ENCODE assay signal across 8 cellular contexts in the genomic region with DNA sequence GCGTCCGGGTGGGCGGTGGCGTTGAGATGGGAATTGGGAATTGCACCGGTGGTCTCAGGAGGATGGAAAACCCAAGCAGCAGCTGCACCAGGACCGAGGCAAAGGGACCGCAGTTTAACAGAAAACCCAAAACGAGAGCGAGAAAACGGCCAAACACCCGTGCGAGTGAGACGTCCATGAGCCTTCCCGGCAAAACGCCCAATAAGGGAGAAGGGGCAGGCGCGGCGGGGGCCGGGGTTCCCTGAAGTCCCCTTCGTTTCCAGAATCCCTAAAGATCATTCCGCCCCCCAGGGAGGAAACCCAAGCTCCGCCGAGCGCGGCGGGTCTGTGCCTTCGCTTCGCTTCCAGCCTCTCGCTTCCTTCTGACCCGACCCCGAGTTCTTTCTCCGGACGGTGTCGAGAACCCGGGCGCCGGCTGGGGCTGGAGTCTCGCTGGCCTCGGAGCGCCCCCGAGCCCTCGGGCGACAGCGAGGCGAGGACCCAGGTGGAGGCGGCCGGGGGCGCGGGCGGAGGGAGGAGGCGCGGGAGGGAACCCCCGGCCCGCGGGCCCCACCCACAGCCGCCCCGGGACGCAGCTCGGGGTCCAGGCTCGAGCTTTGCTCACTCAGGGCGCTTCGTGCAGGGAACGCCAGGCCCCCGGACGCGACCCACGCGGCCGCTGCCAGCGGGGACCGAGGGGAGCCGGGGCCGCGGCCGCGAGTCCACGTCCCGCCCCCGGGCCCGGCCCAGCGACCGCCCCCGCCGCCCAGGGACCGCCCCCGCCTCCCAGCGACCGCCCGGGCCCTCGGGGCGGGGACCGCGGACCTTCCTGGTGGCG. TPM values are rescaled to one million over a fixed set of nuclear protein-coding genes. Genes with fewer than 3 reads are reported as not detected.
DNase-seq lines count a peak whose midpoint lies in the region; ATAC-seq, FAIRE-seq and TF ChIP-seq lines count a peak whose summit lies in the region.

A gene (plus strand): TSS at position 799 of the 817 bp plus-strand sequence. CDS start 691 bp downstream, outside the sequence.

- TSS peak; percentile 64 for BruUV-seq in K562 (replicated peaks; lab: Mats Ljungman, UMichigan)

- peaks cover 13 to 88% of the 10 kb centered on the region in 2 experiments; a peak in 4 of 5 replicates for H3K4me1 ChIP-seq in K562 (replicated peaks in 1 of 2; ENCODE audit: control insufficient read depth in 2 of 2, insufficient read depth in 2 of 2, low read length in 2 of 2)
- peaks cover 12% of the 10 kb centered on the region for H3K4me1 ChIP-seq in iPS-18a (ENCODE audit: control insufficient read depth, low read depth, low read length)
- H3K4me1 ChIP-seq in skeletal muscle tissue (ENCODE audit: control insufficient read depth in 3 of 3, insufficient read depth in 3 of 3, low read length in 3 of 3), result peaks cover 0 to 19% (median 13%) of the 10 kb centered on the region in 3 donors

- no peaks in the 10 kb centered on the region for H4K20me1 ChIP-seq in K562 (replicated peaks; ENCODE audit: control insufficient read depth, insufficient read depth, low read length)

- H3K27ac ChIP-seq in K562 (ENCODE audit: extremely low read depth, low read depth, low read length), result peak within 1 kb of the TSS; percentile 85
- no peak within 1 kb of the TSS for H3K27ac ChIP-seq in iPS-18a (ENCODE audit: low read length)
- no peak within 1 kb of the TSS for H3K27ac ChIP-seq in skeletal muscle tissue (ENCODE audit: low read depth, low read length)

- TF ChIP-seq EP300 in K562 (IDR thresholded peaks at IDR 0.05; ENCODE audit: low read length), result no peak

- no peak for TF ChIP-seq RAD21 in K562 (CRISPR knock-in tag; conservative IDR thresholded peaks at IDR 0.05 in 1 of 2, IDR thresholded peaks at IDR 0.05 in 1 of 2)

- peak within 1 kb of the TSS; percentile 27 for H2AFZ ChIP-seq in K562 (ENCODE audit: low read depth, low read length)

- peak; percentile 67; the same call in 1 of the 2 replicates for TF ChIP-seq POLR2A in K562 (conservative IDR thresholded peaks at IDR 0.05)

- in situ Hi-C loops in K562 (cut with MboI), result no loop called here

- peak; percentile 68 for ATAC-seq in HG03432 (IDR thresholded peaks at IDR 0.05; ENCODE audit: unreplicated experiment)
- ATAC-seq in T-cell (replicated peaks in 1 of 4), result peak; percentile 24 to 64 (median 46)
- peak; percentile 90 for ATAC-seq in K562
- no peak for ATAC-seq in HG03565 (IDR thresholded peaks at IDR 0.05; ENCODE audit: unreplicated experiment)

- peaks cover 39% of the 10 kb centered on the region; the same call in 2 of the 3 replicates for H3K36me3 ChIP-seq in K562 (ENCODE audit: control insufficient read depth, insufficient read depth, low read length)
- H3K36me3 ChIP-seq in iPS-18a (ENCODE audit: control insufficient read depth, low read depth, low read length), result peaks cover 13% of the 10 kb centered on the region
- H3K36me3 ChIP-seq in skeletal muscle tissue (ENCODE audit: control insufficient read depth in 3 of 3, insufficient read depth in 3 of 3, low read length in 3 of 3), result no peaks in the 10 kb centered on the region

- H3K9me3 ChIP-seq in K562 (replicated peaks; ENCODE audit: control insufficient read depth, insufficient read depth, low read depth, low read length) (no peaks in the 10 kb centered on the region), iPS-18a (ENCODE audit: control insufficient read depth, low read depth, low read length) (no peaks in the 10 kb centered on the region), skeletal muscle tissue (ENCODE audit: control insufficient read depth in 3 of 3, low read length in 3 of 3) (no peaks in the 10 kb centered on the region)

- H3K9me3 Mint-ChIP-seq in T-cell, result no peaks in the 10 kb centered on the region

- FAIRE-seq in K562 (lab: Jason Lieb, UNC), result no peak

- POLR2A ChIA-PET in T-cell (lab: Charles Lee) (interaction anchor here (0.9 to 1.1 kb wide), 2 partner anchors 17 to 20 kb away, joined by 3 read pairs; no protein-coding TSS in a partner anchor), K562 (lab: Yijun Ruan, JAX) (interaction anchor here (0.8 to 1.4 kb wide), 5 partner anchors 9 to 82 kb away, joined by 3 to 4 read pairs (median 3); a partner anchor contains a TSS)

- peaks cover 37% of the 10 kb centered on the region for H3K79me2 ChIP-seq in K562 (ENCODE audit: control insufficient read depth, insufficient read depth, low read length)

- peaks cover 2% of the 10 kb centered on the region for H3K36me3 Mint-ChIP-seq in T-cell

- H3K4me1 Mint-ChIP-seq in T-cell, result peaks cover 31 to 52% (median 37%) of the 10 kb centered on the region in 3 donors

- peak within 1 kb of the TSS; percentile 85 for H3K4me2 ChIP-seq in K562 (ENCODE audit: insufficient read depth, low read length)

- H3K4me3 Mint-ChIP-seq in T-cell, result peak within 1 kb of the TSS; percentile 92 to 99 (median 99)

- no peaks in the 10 kb centered on the region for H3K27me3 Mint-ChIP-seq in T-cell

- TF ChIP-seq CTCF in K562 (IDR thresholded peaks at IDR 0.05 in 2 of 3, conservative IDR thresholded peaks at IDR 0.05 in 1 of 3; ENCODE audit: insufficient read depth in 2 of 3, low read depth in 1 of 3, low read length in 3 of 3), result no peak

- H3K9ac ChIP-seq in K562 (ENCODE audit: insufficient read depth in 1 of 2, low read depth in 2 of 2, low read length in 2 of 2) (peak within 1 kb of the TSS; percentile 87 to 99), iPS-18a (ENCODE audit: low read length) (no peak within 1 kb of the TSS), skeletal muscle tissue (ENCODE audit: low read depth in 1 of 3, low read length in 3 of 3) (peak within 1 kb of the TSS; percentile 33 to 64 (median 38))

- peak within 1 kb of the TSS; percentile 96 to 99 for H3K27ac Mint-ChIP-seq in T-cell

- peak within 1 kb of the TSS; percentile 58 for H3K4me3 ChIP-seq in K562
- H3K4me3 ChIP-seq in iPS-18a (ENCODE audit: low read length), result peak within 1 kb of the TSS; percentile 63
- H3K4me3 ChIP-seq in skeletal muscle tissue (ENCODE audit: low read length in 3 of 3), result peak within 1 kb of the TSS; percentile 52 to 61 (median 60)

- peak; percentile 54 for DNase-seq in activated naive CD4-positive, alpha-beta T cell treated with Interleukin-2 at 50 U/mL for 16 hours
- no peak for DNase-seq in activated naive CD4-positive, alpha-beta T cell treated with anti-CD3 and anti-CD28 coated beads, Interleukin-2, amount 50 U/mL, for 16 hours
- DNase-seq in T-cell (peak in 12 of 34 experiments; percentile 23 to 65 (median 51)), K562 (ENCODE audit: extremely low read depth in 1 of 4, low spot score in 3 of 4) (peak in 2 of 4 experiments; percentile 86 to 96)

- H3K9me1 ChIP-seq in K562 (ENCODE audit: control insufficient read depth, insufficient read depth, low read length), result no peaks in the 10 kb centered on the region

- WGBS in K562 (ENCODE audit: insufficient coverage, low coverage, missing lambda C conversion rate), result under 1% methylated on average over 41 of the region's 94 CpGs

- CTCF ChIA-PET in T-cell (lab: Charles Lee), result interaction anchor here in 1 of 2 donors (0.8 to 3.9 kb wide), 3 partner anchors 38 to 275 kb away, joined by 3 to 17 read pairs (median 4); a partner anchor contains a TSS
- CTCF ChIA-PET in K562 (lab: Yijun Ruan, JAX; ENCODE audit: low intra/inter-chr PET ratio), result no interaction called here

- intact Hi-C loops in K562 (cut with micrococcal nuclease), result no loop called here

- no peaks in the 10 kb centered on the region for H3K27me3 ChIP-seq in K562 (ENCODE audit: control insufficient read depth in 2 of 2, insufficient read depth in 2 of 2, low read length in 2 of 2)
- peaks cover 17% of the 10 kb centered on the region for H3K27me3 ChIP-seq in iPS-18a (ENCODE audit: control insufficient read depth, insufficient read depth, low read length)
- H3K27me3 ChIP-seq in skeletal muscle tissue (ENCODE audit: control insufficient read depth in 3 of 3, insufficient read depth in 3 of 3, low read length in 3 of 3), result peaks cover 35 to 41% (median 40%) of the 10 kb centered on the region in 3 donors

TF ChIP-seq in K562, 482 proteins besides CTCF, POLR2A, EP300 and RAD21 (continues in another document):
- TF ChIP-seq, protein P1, sequence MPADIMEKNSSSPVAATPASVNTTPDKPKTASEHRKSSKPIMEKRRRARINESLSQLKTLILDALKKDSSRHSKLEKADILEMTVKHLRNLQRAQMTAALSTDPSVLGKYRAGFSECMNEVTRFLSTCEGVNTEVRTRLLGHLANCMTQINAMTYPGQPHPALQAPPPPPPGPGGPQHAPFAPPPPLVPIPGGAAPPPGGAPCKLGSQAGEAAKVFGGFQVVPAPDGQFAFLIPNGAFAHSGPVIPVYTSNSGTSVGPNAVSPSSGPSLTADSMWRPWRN (IDR thresholded peaks at IDR 0.05; ENCODE audit: low read depth), result no peak
- TF ChIP-seq, protein P2, sequence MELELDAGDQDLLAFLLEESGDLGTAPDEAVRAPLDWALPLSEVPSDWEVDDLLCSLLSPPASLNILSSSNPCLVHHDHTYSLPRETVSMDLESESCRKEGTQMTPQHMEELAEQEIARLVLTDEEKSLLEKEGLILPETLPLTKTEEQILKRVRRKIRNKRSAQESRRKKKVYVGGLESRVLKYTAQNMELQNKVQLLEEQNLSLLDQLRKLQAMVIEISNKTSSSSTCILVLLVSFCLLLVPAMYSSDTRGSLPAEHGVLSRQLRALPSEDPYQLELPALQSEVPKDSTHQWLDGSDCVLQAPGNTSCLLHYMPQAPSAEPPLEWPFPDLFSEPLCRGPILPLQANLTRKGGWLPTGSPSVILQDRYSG (tag; conservative IDR thresholded peaks at IDR 0.05; ENCODE audit: low read depth), result no peak
- TF ChIP-seq KDM5B (IDR thresholded peaks at IDR 0.05; ENCODE audit: insufficient replicate concordance, low read depth, low read length), result peak; percentile 43

RNA-seq across cellular contexts. Expression of the gene that starts here (rescaled TPM):
- total RNA-seq in T-cell, result 100 to 1,000 TPM; 252 to 818 (median 459) TPM
- total RNA-seq in K562 (2011; cell fraction: chromatin; rRNA removed; ENCODE audit: low replicate concordance), result 121 and 331 TPM in 2 replicates
- total RNA-seq in K562 (2011; cell fraction: nucleolus; rRNA removed), result 233 and 250 TPM in 2 replicates
- total RNA-seq in K562 (2011; cell fraction: nucleoplasm; rRNA removed), result 139 and 152 TPM in 2 replicates
- total RNA-seq in K562 (2014; rRNA removed), result 25.7 and 34.3 TPM in 2 replicates
- 3.3 and 5.1 TPM in 2 replicates for total RNA-seq in K562 (2014; rRNA removed; fragmentation: Illumina TruSeq; extraction: Trizol)
- 13.8 and 15.2 TPM in 2 replicates for total RNA-seq in K562 (2015; rRNA removed; fragmentation: Illumina TruSeq; extraction: Trizol)
- total RNA-seq in K562 (2021), result 55.9 and 73.1 TPM in 2 replicates
- polyA plus RNA-seq in K562 (2011; rRNA removed), result 18.1 and 48.0 TPM in 2 replicates
- 11.1 and 18.3 TPM in 2 replicates for polyA plus RNA-seq in K562 (2011; cell fraction: cytosol; rRNA removed)
- polyA plus RNA-seq in K562 (2011; cell fraction: nucleus; rRNA removed), result 636 and 650 TPM in 2 replicates
- 54.9 and 131 TPM in 2 replicates for polyA plus RNA-seq in K562 (2012)
- 18.3 and 23.2 TPM in 2 replicates for polyA plus RNA-seq in K562 (2014; fragmentation: Illumina TruSeq; extraction: Trizol)
- under 1 TPM; 0.38 to 0.84 TPM for polyA plus RNA-seq in K562 (2014; fragmentation: Nextera tagmentation; extraction: Ambion mirVana)
- polyA plus RNA-seq in K562 (2014; rRNA removed), result 74.2 and 85.1 TPM in 2 replicates
- 2.3 TPM in 2 replicates for polyA minus RNA-seq in K562 (2011; rRNA and poly(A)+ RNA removed)
- 4.9 and 8.6 TPM in 2 replicates for polyA minus RNA-seq in K562 (2011; cell fraction: cytosol; rRNA and poly(A)+ RNA removed)
- polyA minus RNA-seq in K562 (2011; cell fraction: nucleus; rRNA and poly(A)+ RNA removed), result 43.4 and 50.0 TPM in 2 replicates
- 2.6 TPM for total RNA-seq in skeletal muscle tissue
